Comparison of ENCODE assay signal across 1 cellular context in genomic region chr5:173281910-173282309, GRCh38.
TF ChIP-seq lines count a peak whose summit lies in the region.

No MANE protein-coding gene starts in this region.

TF ChIP-seq in GM23338, 12 proteins besides CTCF, POLR2A, EP300 and RAD21 (continued from another document):
- TF ChIP-seq REST (IDR thresholded peaks at IDR 0.05; ENCODE audit: unreplicated experiment) (no peak), NANOG (IDR thresholded peaks at IDR 0.05; ENCODE audit: borderline replicate concordance) (no peak), POLR2AphosphoS5 (IDR thresholded peaks at IDR 0.05; ENCODE audit: low read depth) (no peak), EZH2phosphoT487 (IDR thresholded peaks at IDR 0.05; ENCODE audit: unreplicated experiment) (no peak), JUNB (IDR thresholded peaks at IDR 0.05; ENCODE audit: unreplicated experiment) (no peak), EZH2 (IDR thresholded peaks at IDR 0.05; ENCODE audit: low read depth, unreplicated experiment) (no peak), ZNF114 (CRISPR knock-in tag; IDR thresholded peaks at IDR 0.05) (no peak)
